In genomic region chr7:120947980-120948379, GRCh38 we compare ENCODE assay signal across 13 cellular contexts. TPM values are rescaled to one million over a fixed set of nuclear protein-coding genes. Genes with fewer than 3 reads are reported as not detected.
A peak's percentile ranks its signal among the peaks of the same experiment; 100 is the strongest.
DNase-seq lines count a peak whose midpoint lies in the region; ATAC-seq and TF ChIP-seq lines count a peak whose summit lies in the region.
"Had no signal": no experiment of that assay in that cellular context is flagged by ENCODE, and none has a peak within 500 bp of the region (broad histone marks: within the 10 kb centered on the region; RNA-seq: fewer than 3 reads in every experiment).

No MANE protein-coding gene starts in this region.

- intact Hi-C loops in activated CD4-positive, alpha-beta T cell treated with anti-CD3 and anti-CD28 coated beads for 36 hours (cut with DNase I, micrococcal nuclease): no loop called here
- intact Hi-C loops in activated CD4-positive, alpha-beta T cell treated with anti-CD3 and anti-CD28 coated beads, Interleukin-2, amount 10 ng/mL, durations not matched to agents 24 days and 14 days (cut with micrococcal nuclease): no loop called here
- intact Hi-C loops in natural killer cell (cut with micrococcal nuclease): no loop called here

- H3K27me3 Mint-ChIP-seq in activated CD4-positive, alpha-beta T cell treated with anti-CD3 and anti-CD28 coated beads for 36 hours: peaks cover 5% of the 10 kb centered on the region
- peaks cover 27% of the 10 kb centered on the region for H3K27me3 Mint-ChIP-seq in activated CD4-positive, alpha-beta T cell treated with anti-CD3 and anti-CD28 coated beads, Interleukin-2, amount 10 ng/mL, durations not matched to agents 24 days and 14 days
- H3K27me3 Mint-ChIP-seq in natural killer cell (ENCODE audit: low read depth in 2 of 2): peaks cover 0 to 10% of the 10 kb centered on the region in 2 donors
- no peaks in the 10 kb centered on the region for H3K27me3 Mint-ChIP-seq in type B pancreatic cell

- H3K27ac Mint-ChIP-seq in activated CD4-positive, alpha-beta T cell treated with anti-CD3 and anti-CD28 coated beads for 36 hours: no peak overlapping the region
- no peak overlapping the region for H3K27ac Mint-ChIP-seq in activated CD4-positive, alpha-beta T cell treated with anti-CD3 and anti-CD28 coated beads, Interleukin-2, amount 10 ng/mL, durations not matched to agents 24 days and 14 days
- H3K27ac Mint-ChIP-seq in natural killer cell (peak overlapping the region in 1 of 2 donors; percentile 6), type B pancreatic cell (no peak overlapping the region)

- CTCF ChIA-PET in activated CD4-positive, alpha-beta T cell treated with anti-CD3 and anti-CD28 coated beads for 36 hours (lab: Charles Lee): interaction anchor here (0.8 to 1.5 kb wide), 2 partner anchors 134 to 156 kb away, joined by 3 to 4 read pairs; no protein-coding TSS in a partner anchor
- CTCF ChIA-PET in GM10248 (lab: Yijun Ruan, JAX): interaction anchor here (0.7 to 2.0 kb wide), 4 partner anchors 10 to 156 kb away, joined by 3 to 11 read pairs (median 4); partner anchors contain the start of gene TSPAN12

- no peak for DNase-seq in activated CD4-positive, alpha-beta T cell treated with anti-CD3 and anti-CD28 coated beads for 36 hours
- DNase-seq in activated CD4-positive, alpha-beta T cell treated with anti-CD3 and anti-CD28 coated beads, Interleukin-2, amount 10 ng/mL, durations not matched to agents 24 days and 14 days: no peak
- DNase-seq in NCI-H69 (lab: John Stamatoyannopoulos, UW) (peak; percentile 31), natural killer cell (no peak), type B pancreatic cell (ENCODE audit: extremely low spot score, unreplicated experiment) (no peak), GM10248 (ENCODE audit: extremely low spot score) (no peak), COR-L47 (lab: John Stamatoyannopoulos, UW) (no peak), NCI-H2081 treated with DMSO at 0.1 percent for 48 hours (lab: John Stamatoyannopoulos, UW) (no peak)
- DNase-seq: BE2C; Calu3; CD8-positive, alpha-beta memory T cell; DMS 273 treated with DMSO at 0.1 percent for 48 hours had no signal

- H3K4me3 Mint-ChIP-seq in activated CD4-positive, alpha-beta T cell treated with anti-CD3 and anti-CD28 coated beads for 36 hours: peak overlapping the region; percentile 18
- H3K4me3 Mint-ChIP-seq in activated CD4-positive, alpha-beta T cell treated with anti-CD3 and anti-CD28 coated beads, Interleukin-2, amount 10 ng/mL, durations not matched to agents 24 days and 14 days: no peak overlapping the region
- H3K4me3 Mint-ChIP-seq in natural killer cell (peak overlapping the region; percentile 76), type B pancreatic cell (peak overlapping the region; percentile 68)

- peaks cover 6% of the 10 kb centered on the region for H3K36me3 Mint-ChIP-seq in activated CD4-positive, alpha-beta T cell treated with anti-CD3 and anti-CD28 coated beads for 36 hours (ENCODE audit: low read depth)
- peaks cover 7% of the 10 kb centered on the region for H3K36me3 Mint-ChIP-seq in activated CD4-positive, alpha-beta T cell treated with anti-CD3 and anti-CD28 coated beads, Interleukin-2, amount 10 ng/mL, durations not matched to agents 24 days and 14 days (ENCODE audit: low read depth)
- H3K36me3 Mint-ChIP-seq in natural killer cell (no peaks in the 10 kb centered on the region), type B pancreatic cell (peaks cover 3% of the 10 kb centered on the region)

- no peak for ATAC-seq in activated CD4-positive, alpha-beta T cell treated with anti-CD3 and anti-CD28 coated beads for 36 hours
- ATAC-seq in natural killer cell: no peak
- ATAC-seq: K562 had no signal

- POLR2A ChIA-PET in activated CD4-positive, alpha-beta T cell treated with anti-CD3 and anti-CD28 coated beads for 36 hours (lab: Charles Lee): no interaction called here
- POLR2A ChIA-PET in GM10248 (lab: Yijun Ruan, JAX): no interaction called here

- no peaks in the 10 kb centered on the region for H3K9me3 Mint-ChIP-seq in activated CD4-positive, alpha-beta T cell treated with anti-CD3 and anti-CD28 coated beads for 36 hours (ENCODE audit: low read depth)
- no peaks in the 10 kb centered on the region for H3K9me3 Mint-ChIP-seq in activated CD4-positive, alpha-beta T cell treated with anti-CD3 and anti-CD28 coated beads, Interleukin-2, amount 10 ng/mL, durations not matched to agents 24 days and 14 days
- H3K9me3 Mint-ChIP-seq in natural killer cell (no peaks in the 10 kb centered on the region), type B pancreatic cell (no peaks in the 10 kb centered on the region)
- H3K9me3 Mint-ChIP-seq: CD8-positive, alpha-beta memory T cell had no signal

- H3K4me1 Mint-ChIP-seq in activated CD4-positive, alpha-beta T cell treated with anti-CD3 and anti-CD28 coated beads for 36 hours: peaks cover 13% of the 10 kb centered on the region
- peaks cover 17% of the 10 kb centered on the region for H3K4me1 Mint-ChIP-seq in activated CD4-positive, alpha-beta T cell treated with anti-CD3 and anti-CD28 coated beads, Interleukin-2, amount 10 ng/mL, durations not matched to agents 24 days and 14 days
- H3K4me1 Mint-ChIP-seq in natural killer cell (peaks cover 19 to 26% of the 10 kb centered on the region in 2 donors), type B pancreatic cell (ENCODE audit: unreplicated experiment) (peaks cover 20% of the 10 kb centered on the region)

- TF ChIP-seq CTCF in natural killer cell (IDR thresholded peaks at IDR 0.05): no peak
- TF ChIP-seq CTCF in type B pancreatic cell (conservative IDR thresholded peaks at IDR 0.05): no peak
- TF ChIP-seq CTCF in GM10248 (IDR thresholded peaks at IDR 0.05; ENCODE audit: control extremely low read depth, extremely low read depth, low read depth, missing control alignments): no peak

RNA-seq across cellular contexts. Expression of gene ING3, which starts 2.6 kb away (rescaled TPM):
- total RNA-seq in activated CD4-positive, alpha-beta T cell treated with anti-CD3 and anti-CD28 coated beads for 36 hours: 10 to 100 TPM; 23.4 to 26.5 TPM
- 23.5 and 24.3 TPM in 2 replicates for total RNA-seq in activated CD4-positive, alpha-beta T cell treated with anti-CD3 and anti-CD28 coated beads, Interleukin-2, amount 10 ng/mL, durations not matched to agents 24 days and 14 days
- total RNA-seq in natural killer cell: 10 to 100 TPM; 45.7 to 56.2 (median 50.1) TPM
- 14.5 and 20.7 TPM in 2 replicates for total RNA-seq in type B pancreatic cell (ENCODE audit: low replicate concordance)

RNA-seq across cellular contexts. Expression of gene CPED1, which starts 40.5 kb away (rescaled TPM):
- total RNA-seq in activated CD4-positive, alpha-beta T cell treated with anti-CD3 and anti-CD28 coated beads for 36 hours: not detected
- not detected in 2 replicates for total RNA-seq in activated CD4-positive, alpha-beta T cell treated with anti-CD3 and anti-CD28 coated beads, Interleukin-2, amount 10 ng/mL, durations not matched to agents 24 days and 14 days
- total RNA-seq in natural killer cell (1 to 10 TPM in 1 of 3 donors, under 1 TPM in 2; 0.50 to 1.3 (median 0.96) TPM), type B pancreatic cell (ENCODE audit: low replicate concordance) (0.88 and 45.4 TPM in 2 replicates)
